ENCODE assay signal across 8 cellular contexts in genomic region chr22:44024288-44024908, GRCh38. TPM values are rescaled to one million over a fixed set of nuclear protein-coding genes. Genes with fewer than 3 reads are reported as not detected.
A peak's percentile ranks its signal among the peaks of the same experiment; 100 is the strongest.
DNase-seq lines count a peak whose midpoint lies in the region; ATAC-seq and TF ChIP-seq lines count a peak whose summit lies in the region.

A gene with protein sequence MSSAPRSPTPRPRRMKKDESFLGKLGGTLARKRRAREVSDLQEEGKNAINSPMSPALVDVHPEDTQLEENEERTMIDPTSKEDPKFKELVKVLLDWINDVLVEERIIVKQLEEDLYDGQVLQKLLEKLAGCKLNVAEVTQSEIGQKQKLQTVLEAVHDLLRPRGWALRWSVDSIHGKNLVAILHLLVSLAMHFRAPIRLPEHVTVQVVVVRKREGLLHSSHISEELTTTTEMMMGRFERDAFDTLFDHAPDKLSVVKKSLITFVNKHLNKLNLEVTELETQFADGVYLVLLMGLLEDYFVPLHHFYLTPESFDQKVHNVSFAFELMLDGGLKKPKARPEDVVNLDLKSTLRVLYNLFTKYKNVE (plus strand): TSS chr22:44024302. CDS start chr22:44024340, 38 bp downstream.

- peaks cover 17% of the 10 kb centered on the region for H3K4me1 ChIP-seq in CD8-positive, alpha-beta memory T cell (ENCODE audit: insufficient read depth, low read length)
- peaks cover 5% of the 10 kb centered on the region for H3K4me1 ChIP-seq in neural progenitor cell

- H3K4me2 ChIP-seq in neural progenitor cell = peak within 1 kb of the TSS; percentile 83

- peak within 1 kb of the TSS; percentile 51 for H3K27ac ChIP-seq in CD8-positive, alpha-beta memory T cell (ENCODE audit: low read depth, low read length)
- H3K27ac ChIP-seq in neural progenitor cell = no peak within 1 kb of the TSS
- H3K27ac ChIP-seq in WERI-Rb-1 = no peak within 1 kb of the TSS

- H3K27ac Mint-ChIP-seq in CD8-positive, alpha-beta memory T cell = peak within 1 kb of the TSS; percentile 10 to 90 (median 78)
- no peak within 1 kb of the TSS for H3K27ac Mint-ChIP-seq in neural progenitor cell

- no peak within 1 kb of the TSS for H3K9ac ChIP-seq in neural progenitor cell

- CTCF ChIA-PET in CD8-positive, alpha-beta memory T cell (lab: Charles Lee) = no interaction called here

- TF ChIP-seq CTCF in fibroblast of villous mesenchyme (IDR thresholded peaks at IDR 0.05; ENCODE audit: insufficient read depth, low read depth, low read length) = no peak
- TF ChIP-seq CTCF in neural progenitor cell (IDR thresholded peaks at IDR 0.05) = no peak
- no peak for TF ChIP-seq CTCF in WERI-Rb-1 (IDR thresholded peaks at IDR 0.05; ENCODE audit: low read depth, low read length)

- ATAC-seq in GM18861 (IDR thresholded peaks at IDR 0.05; ENCODE audit: unreplicated experiment) = no peak

- peak within 1 kb of the TSS; percentile 74 to 92 (median 82) for H3K4me3 Mint-ChIP-seq in CD8-positive, alpha-beta memory T cell
- H3K4me3 Mint-ChIP-seq in neural progenitor cell = peak within 1 kb of the TSS; percentile 75

- no peaks in the 10 kb centered on the region for H3K27me3 Mint-ChIP-seq in CD8-positive, alpha-beta memory T cell
- peaks cover 15% of the 10 kb centered on the region for H3K27me3 Mint-ChIP-seq in neural progenitor cell (ENCODE audit: insufficient read depth, low read depth)

- H3K4me1 Mint-ChIP-seq in CD8-positive, alpha-beta memory T cell = peaks cover 30 to 48% (median 33%) of the 10 kb centered on the region in 3 donors
- peaks cover 27% of the 10 kb centered on the region for H3K4me1 Mint-ChIP-seq in neural progenitor cell

- H3K36me3 ChIP-seq in CD8-positive, alpha-beta memory T cell (ENCODE audit: insufficient read depth, low read length) = no peaks in the 10 kb centered on the region
- no peaks in the 10 kb centered on the region for H3K36me3 ChIP-seq in neural progenitor cell
- H3K36me3 ChIP-seq in WERI-Rb-1 = no peaks in the 10 kb centered on the region

- H3K9me3 ChIP-seq in CD8-positive, alpha-beta memory T cell (ENCODE audit: low read length) = no peaks in the 10 kb centered on the region
- no peaks in the 10 kb centered on the region for H3K9me3 ChIP-seq in neural progenitor cell (ENCODE audit: low read depth)
- H3K9me3 ChIP-seq in WERI-Rb-1 (ENCODE audit: severe bottlenecking) = no peaks in the 10 kb centered on the region

- H2AFZ ChIP-seq in neural progenitor cell (replicated peaks) = peak within 1 kb of the TSS; percentile 100

- no peaks in the 10 kb centered on the region for H3K27me3 ChIP-seq in CD8-positive, alpha-beta memory T cell (ENCODE audit: insufficient read depth, low read length, poor library complexity, severe bottlenecking)
- H3K27me3 ChIP-seq in neural progenitor cell = peaks cover 30% of the 10 kb centered on the region
- no peaks in the 10 kb centered on the region for H3K27me3 ChIP-seq in WERI-Rb-1 (ENCODE audit: insufficient read depth, low read depth, severe bottlenecking)

- peak within 1 kb of the TSS; percentile 17 for H3K4me3 ChIP-seq in CD8-positive, alpha-beta memory T cell (ENCODE audit: low read length)
- H3K4me3 ChIP-seq in fibroblast of villous mesenchyme (ENCODE audit: low read depth, low read length) = peak within 1 kb of the TSS; percentile 64
- peak within 1 kb of the TSS; percentile 49 for H3K4me3 ChIP-seq in neural progenitor cell
- H3K4me3 ChIP-seq in WERI-Rb-1 (ENCODE audit: low read depth, low read length) = no peak within 1 kb of the TSS

- no peaks in the 10 kb centered on the region for H3K9me3 Mint-ChIP-seq in CD8-positive, alpha-beta memory T cell
- peaks cover 2% of the 10 kb centered on the region for H3K9me3 Mint-ChIP-seq in neural progenitor cell

- POLR2A ChIA-PET in CD8-positive, alpha-beta memory T cell (lab: Charles Lee) = no interaction called here

- no peaks in the 10 kb centered on the region for H3K79me2 ChIP-seq in neural progenitor cell (ENCODE audit: low read depth)

- peaks cover 17% of the 10 kb centered on the region for H3F3A ChIP-seq in neural progenitor cell (ENCODE audit: low read depth)

- H4K20me1 ChIP-seq in neural progenitor cell (ENCODE audit: low read depth) = no peaks in the 10 kb centered on the region

- peaks cover 0 to 1% (median 0%) of the 10 kb centered on the region in 3 donors for H3K36me3 Mint-ChIP-seq in CD8-positive, alpha-beta memory T cell
- H3K36me3 Mint-ChIP-seq in neural progenitor cell = no peaks in the 10 kb centered on the region

- DNase-seq in CD8-positive, alpha-beta memory T cell = peak in 1 of 5 donors; percentile 13
- DNase-seq in HK-2 (ENCODE audit: unreplicated experiment) (peak; percentile 15), fibroblast of villous mesenchyme (ENCODE audit: low read depth) (peak; percentile 32), neural progenitor cell (ENCODE audit: low spot score) (peak; percentile 45), NCI-H1694 (lab: John Stamatoyannopoulos, UW) (no peak), WERI-Rb-1 (no peak)
- DNase-seq in activated CD8-positive, alpha-beta memory T cell treated with anti-CD3 and anti-CD28 coated beads, Interleukin-2, amount 50 U/mL, for 48 hours = peak; percentile 65

RNA-seq across cellular contexts. Expression of the gene that starts here (rescaled TPM):
- 10 to 100 TPM; 82.1 to 84.3 TPM for total RNA-seq in CD8-positive, alpha-beta memory T cell
- polyA plus RNA-seq in CD8-positive, alpha-beta memory T cell = 6.2 TPM
- total RNA-seq in fibroblast of villous mesenchyme (19.0 and 30.9 TPM in 2 replicates), neural progenitor cell (ENCODE audit: low replicate concordance) (12.7 and 13.0 TPM in 2 replicates)

Comparison
In these comparisons a context has a peak if more than half of its experiments do, and no peak if none do; other contexts are left out.
1. DNase-seq: peak in HK-2 (single experiment), activated CD8-positive, alpha-beta memory T cell treated with anti-CD3 and anti-CD28 coated beads, Interleukin-2, amount 50 U/mL, for 48 hours (single experiment), fibroblast of villous mesenchyme (single experiment) and neural progenitor cell (single experiment); none in NCI-H1694 (single experiment) and WERI-Rb-1 (single experiment).